In genomic region chr22:35299717-35300497, GRCh38 we compare ENCODE assay signal across 1 cellular context.
TF ChIP-seq lines count a peak whose summit lies in the region.

TSS of gene TOM1 (plus strand) at chr22:35299894. CDS start at chr22:35299929, 35 bp downstream.

TF ChIP-seq in HepG2, 621 proteins besides CTCF, POLR2A, EP300 and RAD21 (continued from another document and continues in another):
- TF ChIP-seq ZNF280B (CRISPR knock-in tag; IDR thresholded peaks at IDR 0.05; ENCODE audit: borderline replicate concordance) (peak; percentile 39; the same call in 1 of the 2 replicates), ATF1 (CRISPR knock-in tag; IDR thresholded peaks at IDR 0.05) (peak; percentile 70), ZFP36L2 (CRISPR knock-in tag; IDR thresholded peaks at IDR 0.05) (no peak), TSC22D2 (CRISPR knock-in tag; IDR thresholded peaks at IDR 0.05; ENCODE audit: borderline replicate concordance) (no peak), ZNF329 (CRISPR knock-in tag; IDR thresholded peaks at IDR 0.05; ENCODE audit: low read depth) (0 out of 2 replicates have a peak, but pooled peaks have one; percentile 62), HNRNPH1 (optimal IDR thresholded peaks at IDR 0.05; ENCODE audit: low read depth, low read length) (peak; percentile 37), PPARG (CRISPR knock-in tag; conservative IDR thresholded peaks at IDR 0.05) (no peak), KAT8 (CRISPR knock-in tag; IDR thresholded peaks at IDR 0.05) (peak; percentile 79), CREB1 (IDR thresholded peaks at IDR 0.05) (peak; percentile 86), CREB1 (CRISPR knock-in tag; IDR thresholded peaks at IDR 0.05) (peak; percentile 76), GABPA (IDR thresholded peaks at IDR 0.05; ENCODE audit: low read depth, low read length) (peak; percentile 50), GABPA (CRISPR knock-in tag; IDR thresholded peaks at IDR 0.05; ENCODE audit: low read depth) (peak; percentile 85), ZXDC (CRISPR knock-in tag; IDR thresholded peaks at IDR 0.05) (peak; percentile 63; the same call in 1 of the 2 replicates), KDM5A (IDR thresholded peaks at IDR 0.05; ENCODE audit: borderline replicate concordance, low read length) (peak; percentile 92), KLF15 (CRISPR knock-in tag; IDR thresholded peaks at IDR 0.05; ENCODE audit: borderline replicate concordance) (0 out of 2 replicates have a peak, but pooled peaks have one; percentile 59), NONO (IDR thresholded peaks at IDR 0.05) (no peak), NONO (CRISPR knock-in tag; conservative IDR thresholded peaks at IDR 0.05) (peak; percentile 71), ZNF253 (CRISPR knock-in tag; IDR thresholded peaks at IDR 0.05; ENCODE audit: borderline replicate concordance) (no peak), ATF7-NPFF (CRISPR knock-in tag; IDR thresholded peaks at IDR 0.05; ENCODE audit: low read depth) (no peak; the same call in 1 of the 2 replicates), GMEB1 (CRISPR knock-in tag; IDR thresholded peaks at IDR 0.05; ENCODE audit: borderline replicate concordance) (peak; percentile 51), MXD1 (CRISPR knock-in tag; IDR thresholded peaks at IDR 0.05) (peak; percentile 63; the same call in 1 of the 2 replicates), TBX3 (IDR thresholded peaks at IDR 0.05; ENCODE audit: borderline replicate concordance) (no peak; the same call in 1 of the 2 replicates), ZNF503 (CRISPR knock-in tag; IDR thresholded peaks at IDR 0.05) (peak; percentile 39; the same call in 1 of the 2 replicates), KLF16 (CRISPR knock-in tag; IDR thresholded peaks at IDR 0.05) (0 out of 4 replicates have a peak, but pooled peaks of 1 of the 2 experiments have one; percentile 33), E2F5 (CRISPR knock-in tag; conservative IDR thresholded peaks at IDR 0.05) (no peak), TEF (CRISPR knock-in tag; IDR thresholded peaks at IDR 0.05) (no peak), ZBTB7A (CRISPR knock-in tag; IDR thresholded peaks at IDR 0.05) (0 out of 2 replicates have a peak, but pooled peaks have one; percentile 10), ELF1 (CRISPR knock-in tag; IDR thresholded peaks at IDR 0.05) (peak; percentile 11; the same call in 1 of the 2 replicates), ZSCAN12 (CRISPR knock-in tag; IDR thresholded peaks at IDR 0.05) (no peak), HOXA3 (CRISPR knock-in tag; IDR thresholded peaks at IDR 0.05) (no peak; the same call in 1 of the 2 replicates), NFAT5 (CRISPR knock-in tag; IDR thresholded peaks at IDR 0.05) (no peak), SIN3A (IDR thresholded peaks at IDR 0.05; ENCODE audit: borderline replicate concordance, low read depth, low read length) (peak; percentile 70; the same call in 1 of the 2 replicates), ZNF446 (CRISPR knock-in tag; IDR thresholded peaks at IDR 0.05) (peak; percentile 74; the same call in 1 of the 2 replicates), ZNF703 (CRISPR knock-in tag; IDR thresholded peaks at IDR 0.05; ENCODE audit: borderline replicate concordance) (peak; percentile 69; the same call in 1 of the 2 replicates), ZHX1 (CRISPR knock-in tag; IDR thresholded peaks at IDR 0.05; ENCODE audit: low read depth) (peak; percentile 82; the same call in 1 of the 2 replicates), ZNF569 (CRISPR knock-in tag; IDR thresholded peaks at IDR 0.05; ENCODE audit: borderline replicate concordance) (no peak), ELF3 (CRISPR knock-in tag; IDR thresholded peaks at IDR 0.05) (no peak; the same call in 1 of the 2 replicates), ZSCAN29 (CRISPR knock-in tag; conservative IDR thresholded peaks at IDR 0.05) (no peak; the same call in 1 of the 2 replicates), HINFP (CRISPR knock-in tag; IDR thresholded peaks at IDR 0.05; ENCODE audit: low read depth) (no peak)
